ENCODE assay signal across 7 cellular contexts in genomic region chr7:87600130-87601124, GRCh38. TPM values are rescaled to one million over a fixed set of nuclear protein-coding genes. Genes with fewer than 3 reads are reported as not detected.
DNase-seq lines count a peak whose midpoint lies in the region; ATAC-seq and TF ChIP-seq lines count a peak whose summit lies in the region.

Gene ABCB1, minus strand, starts transcription at chr7:87600884. Its CDS starts 700 bp downstream, at chr7:87600184.

- peak within 1 kb of the TSS; percentile 82 for H3K4me3 Mint-ChIP-seq in activated T-helper 17 cell treated with anti-CD3 and anti-CD28 coated beads, Interleukin-2, amount 50 U/mL, for 72 hours
- H3K4me3 Mint-ChIP-seq in natural killer cell treated with Interleukin-12 subunit alpha and Interleukin-12 subunit beta and Interleukin-15 and Interleukin-18, amount 100 ng/mL, for 72 hours = peak within 1 kb of the TSS; percentile 87

- no peaks in the 10 kb centered on the region for H3K9me3 Mint-ChIP-seq in activated T-helper 17 cell treated with anti-CD3 and anti-CD28 coated beads, Interleukin-2, amount 50 U/mL, for 72 hours
- H3K9me3 Mint-ChIP-seq in natural killer cell treated with Interleukin-12 subunit alpha and Interleukin-12 subunit beta and Interleukin-15 and Interleukin-18, amount 100 ng/mL, for 72 hours = no peaks in the 10 kb centered on the region

- peaks cover 5% of the 10 kb centered on the region for H3K36me3 Mint-ChIP-seq in activated T-helper 17 cell treated with anti-CD3 and anti-CD28 coated beads, Interleukin-2, amount 50 U/mL, for 72 hours (ENCODE audit: low read depth)
- no peaks in the 10 kb centered on the region for H3K36me3 Mint-ChIP-seq in natural killer cell treated with Interleukin-12 subunit alpha and Interleukin-12 subunit beta and Interleukin-15 and Interleukin-18, amount 100 ng/mL, for 72 hours

- H3K4me1 Mint-ChIP-seq in activated T-helper 17 cell treated with anti-CD3 and anti-CD28 coated beads, Interleukin-2, amount 50 U/mL, for 72 hours = peaks cover 10% of the 10 kb centered on the region
- H3K4me1 Mint-ChIP-seq in natural killer cell treated with Interleukin-12 subunit alpha and Interleukin-12 subunit beta and Interleukin-15 and Interleukin-18, amount 100 ng/mL, for 72 hours (ENCODE audit: low read depth in 2 of 2) = peaks cover 18 to 21% of the 10 kb centered on the region in 2 donors

- peak within 1 kb of the TSS; percentile 87 for H3K27ac Mint-ChIP-seq in activated T-helper 17 cell treated with anti-CD3 and anti-CD28 coated beads, Interleukin-2, amount 50 U/mL, for 72 hours
- peak within 1 kb of the TSS; percentile 60 to 71 for H3K27ac Mint-ChIP-seq in natural killer cell treated with Interleukin-12 subunit alpha and Interleukin-12 subunit beta and Interleukin-15 and Interleukin-18, amount 100 ng/mL, for 72 hours

- H3K27me3 Mint-ChIP-seq in activated T-helper 17 cell treated with anti-CD3 and anti-CD28 coated beads, Interleukin-2, amount 50 U/mL, for 72 hours = peaks cover 14% of the 10 kb centered on the region
- H3K27me3 Mint-ChIP-seq in natural killer cell treated with Interleukin-12 subunit alpha and Interleukin-12 subunit beta and Interleukin-15 and Interleukin-18, amount 100 ng/mL, for 72 hours = peaks cover 14 to 18% of the 10 kb centered on the region in 2 donors

- peak; percentile 31 for ATAC-seq in GM18858 (IDR thresholded peaks at IDR 0.05; ENCODE audit: unreplicated experiment)
- ATAC-seq in HG02678 (IDR thresholded peaks at IDR 0.05; ENCODE audit: unreplicated experiment) = peak; percentile 64
- ATAC-seq in activated T-helper 17 cell treated with anti-CD3 and anti-CD28 coated beads, Interleukin-2, amount 50 U/mL, for 72 hours (replicated peaks) = peak; percentile 94
- ATAC-seq in natural killer cell treated with Interleukin-12 subunit alpha and Interleukin-12 subunit beta and Interleukin-15 and Interleukin-18, amount 100 ng/mL, for 72 hours = peak; percentile 95

- DNase-seq in NCI-H510A treated with DMSO at 0.1 percent for 48 hours (lab: John Stamatoyannopoulos, UW) = peak; percentile 26
- peak; percentile 6 for DNase-seq in fibroblast of villous mesenchyme (ENCODE audit: low read depth)
- DNase-seq in natural killer cell treated with Interleukin-12 subunit alpha and Interleukin-12 subunit beta and Interleukin-15 and Interleukin-18, amount 100 ng/mL, for 72 hours (ENCODE audit: low spot score) = peak; percentile 70
- peak; percentile 6 for DNase-seq in stromal cell of bone marrow (ENCODE audit: low read depth)

- TF ChIP-seq CTCF in fibroblast of villous mesenchyme (IDR thresholded peaks at IDR 0.05; ENCODE audit: insufficient read depth, low read depth, low read length) = no peak

- H3K4me3 ChIP-seq in fibroblast of villous mesenchyme (ENCODE audit: low read depth, low read length) = peak within 1 kb of the TSS; percentile 5

RNA-seq across cellular contexts. Expression of gene ABCB1, which starts in this region (rescaled TPM):
- 10 to 100 TPM; 14.7 to 19.0 TPM for total RNA-seq in activated T-helper 17 cell treated with anti-CD3 and anti-CD28 coated beads, Interleukin-2, amount 50 U/mL, for 72 hours
- 0.86 and 0.97 TPM in 2 replicates for total RNA-seq in fibroblast of villous mesenchyme
- 10 to 100 TPM; 11.1 to 15.1 TPM for total RNA-seq in natural killer cell treated with Interleukin-12 subunit alpha and Interleukin-12 subunit beta and Interleukin-15 and Interleukin-18, amount 100 ng/mL, for 72 hours

Comparison
In these comparisons a context has a peak if more than half of its experiments do, and no peak if none do; other contexts are left out.
1. Peak in every context shown above with its lines: DNase-seq, ATAC-seq and H3K4me3 ChIP-seq.
2. Peak in DNase-seq and H3K4me3 ChIP-seq in fibroblast of villous mesenchyme; RNA of the gene not detected or under 1 TPM.
3. ATAC-seq: peak in every context shown above with its lines; median percentile 95 in natural killer cell treated with Interleukin-12 subunit alpha and Interleukin-12 subunit beta and Interleukin-15 and Interleukin-18, amount 100 ng/mL, for 72 hours; 94 in activated T-helper 17 cell treated with anti-CD3 and anti-CD28 coated beads, Interleukin-2, amount 50 U/mL, for 72 hours; 64 in HG02678; 31 in GM18858.
4. DNase-seq: peak in every context shown above with its lines; median percentile 70 in natural killer cell treated with Interleukin-12 subunit alpha and Interleukin-12 subunit beta and Interleukin-15 and Interleukin-18, amount 100 ng/mL, for 72 hours; 26 in NCI-H510A treated with DMSO at 0.1 percent for 48 hours; 6 in fibroblast of villous mesenchyme; 6 in stromal cell of bone marrow.